In genomic region chr20:56001106-56001785, GRCh38 we compare ENCODE assay signal across 23 cellular contexts. TPM values are rescaled to one million over a fixed set of nuclear protein-coding genes. Genes with fewer than 3 reads are reported as not detected.
"Had no signal": no experiment of that assay in that cellular context is flagged by ENCODE, and none has a peak within 500 bp of the region (broad histone marks: within the 10 kb centered on the region; RNA-seq: fewer than 3 reads in every experiment).

No MANE protein-coding gene starts in this region.

- H3K27ac ChIP-seq: heart left ventricle, lower lobe of right lung, neural progenitor cell, psoas muscle, stomach, thoracic aorta had no signal

- H3K4me3 ChIP-seq: heart left ventricle, lower lobe of right lung, neural progenitor cell, psoas muscle, stomach, thoracic aorta had no signal

- H2AFZ ChIP-seq: neural progenitor cell had no signal

- FAIRE-seq: frontal cortex had no signal

- H3K4me2 ChIP-seq: neural progenitor cell had no signal

- ATAC-seq: esophagus mucosa; heart left ventricle; natural killer cell treated with Interleukin-12 subunit alpha and Interleukin-12 subunit beta and Interleukin-15 and Interleukin-18, amount 100 ng/mL, for 72 hours; psoas muscle; sciatic nerve had no signal

- H3K4me1 ChIP-seq: neural progenitor cell, psoas muscle had no signal

- DNase-seq: effector memory CD4-positive, alpha-beta T cell; heart left ventricle; hippocampal formation; lower lobe of right lung; nucleus accumbens; psoas muscle; retina; stimulated activated CD4-positive, alpha-beta T cell treated with anti-CD3 and anti-CD28 coated beads, Interleukin-2, amount 100 ng/mL, for 24 hours; stimulated activated CD4-positive, alpha-beta T cell treated with anti-CD3 and anti-CD28 coated beads, Interleukin-4, amount 100 ng/mL, for 4 hours; stimulated activated naive CD4-positive, alpha-beta T cell; stomach; substantia nigra; trophoblast cell had no signal

- H3K9ac ChIP-seq: neural progenitor cell had no signal

- H3K9me3 ChIP-seq: heart left ventricle, lower lobe of right lung, psoas muscle, thoracic aorta had no signal

- H3K36me3 ChIP-seq: heart left ventricle, lower lobe of right lung, neural progenitor cell, stomach, thoracic aorta had no signal

RNA-seq across cellular contexts. Expression of gene CBLN4, which starts 4.1 kb away (rescaled TPM):
- total RNA-seq: esophagus mucosa; fibroblast of lung; glomerular endothelial cell; kidney epithelial cell; mesothelial cell of epicardium; natural killer cell treated with Interleukin-12 subunit alpha and Interleukin-12 subunit beta and Interleukin-15 and Interleukin-18, amount 100 ng/mL, for 72 hours; thoracic aorta had no signal
- polyA plus RNA-seq: fibroblast of lung, heart left ventricle had no signal
